In genomic region chr9:111632695-111633388, GRCh38 we compare ENCODE assay signal across 8 cellular contexts. TPM values are rescaled to one million over a fixed set of nuclear protein-coding genes. Genes with fewer than 3 reads are reported as not detected.
DNase-seq lines count a peak whose midpoint lies in the region; ATAC-seq and TF ChIP-seq lines count a peak whose summit lies in the region.

No MANE protein-coding gene starts in this region.

- TF ChIP-seq CTCF in WI38 (IDR thresholded peaks at IDR 0.05; ENCODE audit: low read depth, low read length) (no peak), hepatocyte (IDR thresholded peaks at IDR 0.05; ENCODE audit: poor library complexity) (no peak), stomach (IDR thresholded peaks at IDR 0.05) (no peak)

- intact Hi-C loops in stomach (cut with DNase I; ENCODE audit: low total_unique reads), result no loop called here

- H4K20me1 ChIP-seq in hepatocyte (ENCODE audit: insufficient read depth, poor library complexity, severe bottlenecking), result peaks cover 25% of the 10 kb centered on the region

- no peak for TF ChIP-seq POLR2A in stomach (IDR thresholded peaks at IDR 0.05)

- H3K4me3 ChIP-seq in WI38 (ENCODE audit: low read depth, low read length), result peak overlapping the region; percentile 90
- H3K4me3 ChIP-seq in hepatocyte, result no peak overlapping the region
- H3K4me3 ChIP-seq in stomach, result peak overlapping the region in 3 of 4 donors; percentile 70 to 89 (median 87)

- H3K79me2 ChIP-seq in hepatocyte, result peaks cover 63% of the 10 kb centered on the region

- ATAC-seq in activated T-cell treated with anti-CD3 and anti-CD28 coated beads, Interleukin-2, amount 50 U/mL, for 4 hours, result no peak
- ATAC-seq in HG03442 (IDR thresholded peaks at IDR 0.05; ENCODE audit: unreplicated experiment) (no peak), HG02938 (IDR thresholded peaks at IDR 0.05; ENCODE audit: unreplicated experiment) (no peak), HG03175 (IDR thresholded peaks at IDR 0.05; ENCODE audit: unreplicated experiment) (no peak)

- H3K27me3 Mint-ChIP-seq in activated T-cell treated with anti-CD3 and anti-CD28 coated beads, Interleukin-2, amount 50 U/mL, for 4 hours (ENCODE audit: low read depth), result no peaks in the 10 kb centered on the region

- H3K4me1 ChIP-seq in hepatocyte (ENCODE audit: insufficient read depth), result peaks cover 50% of the 10 kb centered on the region
- H3K4me1 ChIP-seq in stomach, result peaks cover 14 to 61% (median 42%) of the 10 kb centered on the region in 4 donors

- TF ChIP-seq EP300 in stomach (IDR thresholded peaks at IDR 0.05), result no peak

- peak overlapping the region; percentile 96 for H3K4me2 ChIP-seq in hepatocyte

- no peak for DNase-seq in activated T-cell treated with anti-CD3 and anti-CD28 coated beads, Interleukin-2, amount 50 U/mL, for 4 hours
- DNase-seq in activated T-cell treated with anti-CD3 and anti-CD28 coated beads for 4 hours (no peak), hepatocyte (ENCODE audit: low spot score) (no peak), stomach (no peak)

- H3K36me3 Mint-ChIP-seq in activated T-cell treated with anti-CD3 and anti-CD28 coated beads, Interleukin-2, amount 50 U/mL, for 4 hours (ENCODE audit: insufficient read depth), result peaks cover 9% of the 10 kb centered on the region

- H3K27ac ChIP-seq in hepatocyte (no peak overlapping the region), stomach (no peak overlapping the region)

- H3K4me3 Mint-ChIP-seq in activated T-cell treated with anti-CD3 and anti-CD28 coated beads, Interleukin-2, amount 50 U/mL, for 4 hours, result peak overlapping the region; percentile 87

- WGBS in hepatocyte (ENCODE audit: low lambda C conversion rate, missing lambda C conversion rate), result 62% methylated on average over 7 of the region's 7 CpGs
- WGBS in stomach, 5 donors, result 53 to 79% (median 70%) methylated on average over 7 of the region's 7 CpGs

- H3K27me3 ChIP-seq in hepatocyte (no peaks in the 10 kb centered on the region), stomach (no peaks in the 10 kb centered on the region)

- no peak overlapping the region for H2AFZ ChIP-seq in hepatocyte

- peaks cover 43% of the 10 kb centered on the region for H3K4me1 Mint-ChIP-seq in activated T-cell treated with anti-CD3 and anti-CD28 coated beads, Interleukin-2, amount 50 U/mL, for 4 hours (ENCODE audit: low read depth)

- H3K9me3 ChIP-seq in hepatocyte (ENCODE audit: low read depth) (no peaks in the 10 kb centered on the region), stomach (no peaks in the 10 kb centered on the region)

- no peaks in the 10 kb centered on the region for H3K36me3 ChIP-seq in hepatocyte (replicated peaks; ENCODE audit: insufficient read depth, low read depth)
- no peaks in the 10 kb centered on the region for H3K36me3 ChIP-seq in stomach

- no peaks in the 10 kb centered on the region for H3K9me3 Mint-ChIP-seq in activated T-cell treated with anti-CD3 and anti-CD28 coated beads, Interleukin-2, amount 50 U/mL, for 4 hours

- no peaks in the 10 kb centered on the region for H3K9me2 ChIP-seq in hepatocyte (replicated peaks; ENCODE audit: insufficient read depth)

RNA-seq across cellular contexts. Expression of gene DNAJC25, which starts 1.7 kb away (rescaled TPM):
- total RNA-seq in activated T-cell treated with anti-CD3 and anti-CD28 coated beads, Interleukin-2, amount 50 U/mL, for 4 hours, result 1 to 10 TPM; 5.0 to 6.7 (median 6.5) TPM
- total RNA-seq in hepatocyte, result 16.0 and 16.1 TPM in 2 replicates
- 14.6 and 19.8 TPM in 2 replicates for polyA plus RNA-seq in hepatocyte
- total RNA-seq in stomach, result 10 to 100 TPM in 2 of 5 donors, 1 to 10 TPM in 2, not detected in 1; 1.3 to 44.0 (median 9.0) TPM
- 1 to 10 TPM; 2.4 to 4.7 (median 4.3) TPM for polyA plus RNA-seq in stomach

RNA-seq across cellular contexts. Expression of gene GNG10, which starts 28.6 kb away (rescaled TPM):
- total RNA-seq in activated T-cell treated with anti-CD3 and anti-CD28 coated beads, Interleukin-2, amount 50 U/mL, for 4 hours, result 10 to 100 TPM; 18.8 to 20.4 (median 20.2) TPM
- total RNA-seq in hepatocyte, result 72.6 and 101 TPM in 2 replicates
- 51.6 and 57.1 TPM in 2 replicates for polyA plus RNA-seq in hepatocyte
- 10 to 100 TPM; 12.3 to 93.7 (median 56.5) TPM for total RNA-seq in stomach
- polyA plus RNA-seq in stomach, result 10 to 100 TPM; 34.3 to 76.7 (median 51.8) TPM

RNA-seq across cellular contexts. Expression of gene PTGR1, which starts 33.4 kb away (rescaled TPM):
- total RNA-seq in activated T-cell treated with anti-CD3 and anti-CD28 coated beads, Interleukin-2, amount 50 U/mL, for 4 hours, result under 1 TPM; 0.26 to 0.73 (median 0.38) TPM
- 290 and 318 TPM in 2 replicates for total RNA-seq in hepatocyte
- 163 and 266 TPM in 2 replicates for polyA plus RNA-seq in hepatocyte
- total RNA-seq in stomach, result 100 to 1,000 TPM in 4 of 5 donors, 10 to 100 TPM in 1; 35.6 to 378 (median 145) TPM
- 100 to 1,000 TPM in 1 of 3 donors, 10 to 100 TPM in 2; 31.1 to 222 (median 60.8) TPM for polyA plus RNA-seq in stomach

Comparison
In these comparisons a context has a peak if more than half of its experiments do, and no peak if none do; other contexts are left out.
1. RNA of gene PTGR1, which starts 33.4 kb away (total RNA-seq): 290 to 318 TPM in hepatocyte and 35.6 to 378 TPM in stomach; 0.26 to 0.73 TPM in activated T-cell treated with anti-CD3 and anti-CD28 coated beads, Interleukin-2, amount 50 U/mL, for 4 hours; every median in the first group is over 10 times any median in the second.